Comparison of ENCODE assay signal across 13 cellular contexts in genomic region chr22:20821717-20822239, GRCh38. TPM values are rescaled to one million over a fixed set of nuclear protein-coding genes. Genes with fewer than 3 reads are reported as not detected.
"Had no signal": no experiment of that assay in that cellular context is flagged by ENCODE, and none has a peak within 500 bp of the region (broad histone marks: within the 10 kb centered on the region; RNA-seq: fewer than 3 reads in every experiment).

No MANE protein-coding gene starts in this region.

RNA-seq across cellular contexts. Expression of gene SERPIND1, which starts 47.9 kb away (rescaled TPM):
- total RNA-seq: activated B cell treated with CpG ODN at 0.5 μM for 24 hours; activated CD4-positive, alpha-beta memory T cell treated with anti-CD3 and anti-CD28 coated beads for 36 hours; activated CD4-positive, alpha-beta memory T cell treated with anti-CD3 and anti-CD28 coated beads, Interleukin-2, amount 10 ng/mL, durations not matched to agents 7 days and 5 days; activated CD4-positive, alpha-beta T cell treated with anti-CD3 and anti-CD28 coated beads for 36 hours; activated CD4-positive, alpha-beta T cell treated with anti-CD3 and anti-CD28 coated beads, Interleukin-2, amount 10 ng/mL, durations not matched to agents 24 days and 14 days; activated CD4-positive, alpha-beta T cell treated with anti-CD3 and anti-CD28 coated beads, Interleukin-2, amount 10 ng/mL, durations not matched to agents 7 days and 5 days; activated CD8-positive, alpha-beta memory T cell treated with anti-CD3 and anti-CD28 coated beads for 36 hours; activated CD8-positive, alpha-beta memory T cell treated with anti-CD3 and anti-CD28 coated beads, Interleukin-2, amount 10 ng/mL, durations not matched to agents 7 days and 5 days; activated CD8-positive, alpha-beta T cell treated with anti-CD3 and anti-CD28 coated beads for 36 hours; activated CD8-positive, alpha-beta T cell treated with anti-CD3 and anti-CD28 coated beads, Interleukin-2, amount 10 ng/mL, durations not matched to agents 7 days and 5 days; T-helper 1 cell treated with Interleukin-12 subunit alpha and Interleukin-12 subunit beta and Interleukin-4 antibody, amounts not matched to agents 30 ng/mL and 1 ng/mL, for 36 hours; T-helper 17 cell; T-helper 2 cell treated with Interferon-gamma antibody and Interleukin-4, amounts not matched to agents 100 ng/mL and 5 ng/mL, for 36 hours had no signal
